22 cellular contexts compared by ENCODE assay signal in genomic region chr1:177907000-177907399, GRCh38.
DNase-seq lines count a peak whose midpoint lies in the region; ATAC-seq, FAIRE-seq and TF ChIP-seq lines count a peak whose summit lies in the region.
"Had no signal": no experiment of that assay in that cellular context is flagged by ENCODE, and none has a peak within 500 bp of the region (broad histone marks: within the 10 kb centered on the region; RNA-seq: fewer than 3 reads in every experiment).

No MANE protein-coding gene starts in this region.

- H3K79me2 ChIP-seq in HepG2 (ENCODE audit: insufficient read depth, low read length) (no peaks in the 10 kb centered on the region), PC-9 (ENCODE audit: low read depth) (no peaks in the 10 kb centered on the region)

- CTCF ChIA-PET in HepG2 (lab: Yijun Ruan, JAX; ENCODE audit: low intra/inter-chr PET ratio, low total read pairs) (no interaction called here), RWPE1 (lab: Yijun Ruan, JAX) (no interaction called here), PC-9 (lab: Charles Lee) (no interaction called here)

- BruUV-seq in HepG2 (replicated peaks; lab: Mats Ljungman, UMichigan): no TSS peak
- no TSS peak for BruUV-seq in PC-9 (replicated peaks; lab: Mats Ljungman, UMichigan)

- TF ChIP-seq CTCF in HepG2 (CRISPR knock-in tag; IDR thresholded peaks at IDR 0.05) (no peak), right lobe of liver (IDR thresholded peaks at IDR 0.05) (no peak), RWPE1 (conservative IDR thresholded peaks at IDR 0.05; ENCODE audit: low read depth) (no peak), PC-9 (conservative IDR thresholded peaks at IDR 0.05) (no peak)

- in situ Hi-C loops in HepG2 (cut with HindIII; ENCODE audit: extremely low pct_ligation_motif_present, low pct_unique_long_range_greater_than_20kb): no loop called here

- TF ChIP-seq RAD21 in HepG2 (CRISPR knock-in tag; IDR thresholded peaks at IDR 0.05): no peak

- no peaks in the 10 kb centered on the region for H3K9me3 ChIP-seq in HepG2 (ENCODE audit: low read length)
- no peaks in the 10 kb centered on the region for H3K9me3 ChIP-seq in right lobe of liver
- H3K9me3 ChIP-seq in PC-9 (ENCODE audit: insufficient read depth, low read depth): no peaks in the 10 kb centered on the region
- H3K9me3 ChIP-seq: BE2C, SJSA1 had no signal

- 5% methylated on average over 5 of the region's 5 CpGs for WGBS in HepG2 (ENCODE audit: low lambda C conversion rate)
- WGBS in right lobe of liver (ENCODE audit: insufficient coverage, low coverage, low lambda C conversion rate, missing lambda C conversion rate): 73% methylated on average over 5 of the region's 5 CpGs

- no peak overlapping the region for H3K4me2 ChIP-seq in HepG2 (ENCODE audit: low read depth, low read length)
- no peak overlapping the region for H3K4me2 ChIP-seq in PC-9

- peaks cover 0 to 13% of the 10 kb centered on the region in 2 experiments; a peak in 4 of 5 replicates for H3K27me3 ChIP-seq in HepG2 (ENCODE audit: control insufficient read depth in 1 of 2, insufficient read depth in 2 of 2, low read length in 2 of 2)
- no peaks in the 10 kb centered on the region for H3K27me3 ChIP-seq in right lobe of liver
- peaks cover 27% of the 10 kb centered on the region for H3K27me3 ChIP-seq in PC-9 (ENCODE audit: insufficient read depth, low read depth)
- H3K27me3 ChIP-seq: BE2C, SJSA1 had no signal

- no peak for FAIRE-seq in HepG2 (lab: Jason Lieb, UNC)
- FAIRE-seq: GM12878, H54, K562 had no signal

- H4K20me1 ChIP-seq in HepG2 (ENCODE audit: insufficient read depth, low read length) (no peaks in the 10 kb centered on the region), PC-9 (ENCODE audit: insufficient read depth) (no peaks in the 10 kb centered on the region)

- TF ChIP-seq POLR2A in HepG2 (IDR thresholded peaks at IDR 0.05; ENCODE audit: insufficient read depth in 1 of 2, low read depth in 2 of 2, low read length in 2 of 2) (no peak), right lobe of liver (IDR thresholded peaks at IDR 0.05) (no peak), GM18505 (IDR thresholded peaks at IDR 0.05; ENCODE audit: borderline replicate concordance, extremely low read depth, insufficient read depth, insufficient read length) (no peak)

- no peaks in the 10 kb centered on the region for H3F3A ChIP-seq in PC-9 (ENCODE audit: insufficient read depth, low read depth)

- H3K9ac ChIP-seq in HepG2 (ENCODE audit: insufficient read depth, low read depth, low read length): no peak overlapping the region

- POLR2A ChIA-PET in HepG2 (lab: Yijun Ruan, JAX): no interaction called here
- POLR2A ChIA-PET in RWPE1 (lab: Yijun Ruan, JAX; ENCODE audit: low non-redundant PET): no interaction called here
- POLR2A ChIA-PET in PC-9 (lab: Charles Lee; ENCODE audit: unreplicated experiment): no interaction called here

- ATAC-seq in HepG2 (0 out of 3 replicates have a peak, but pooled peaks have one; percentile 25), right lobe of liver (no peak), GM18505 (IDR thresholded peaks at IDR 0.05; ENCODE audit: unreplicated experiment) (no peak)
- ATAC-seq: GM12878, K562, Panc1, Right ventricle myocardium inferior, T-helper 17 cell had no signal

- H3K4me3 ChIP-seq in HepG2 (replicated peaks in 1 of 3; ENCODE audit: insufficient read depth in 1 of 3, low read depth in 2 of 3, low read length in 3 of 3): no peak overlapping the region
- no peak overlapping the region for H3K4me3 ChIP-seq in right lobe of liver
- no peak overlapping the region for H3K4me3 ChIP-seq in PC-9
- H3K4me3 ChIP-seq: GM12878, K562, SJSA1 had no signal

- H3K9me2 ChIP-seq in PC-9 (ENCODE audit: insufficient read depth): no peaks in the 10 kb centered on the region

- H3K4me1 ChIP-seq in HepG2 (ENCODE audit: insufficient read depth, low read length) (peaks cover 7% of the 10 kb centered on the region), right lobe of liver (no peaks in the 10 kb centered on the region), PC-9 (replicated peaks; ENCODE audit: insufficient read depth) (no peaks in the 10 kb centered on the region)
- H3K4me1 ChIP-seq: BE2C, SJSA1 had no signal

- intact Hi-C loops in HepG2 (cut with micrococcal nuclease; ENCODE audit: unreplicated experiment) (no loop called here), right lobe of liver (cut with DNase I) (no loop called here), PC-9 (cut with micrococcal nuclease; ENCODE audit: unreplicated experiment) (no loop called here)

- H3K36me3 ChIP-seq in HepG2 (replicated peaks in 1 of 2; ENCODE audit: control insufficient read depth in 1 of 2, insufficient read depth in 2 of 2, low read length in 2 of 2) (no peaks in the 10 kb centered on the region), right lobe of liver (no peaks in the 10 kb centered on the region), PC-9 (ENCODE audit: low read depth) (no peaks in the 10 kb centered on the region)
- H3K36me3 ChIP-seq: BE2C, SJSA1 had no signal

- DNase-seq in HepG2 (ENCODE audit: low spot score): no peak
- DNase-seq in right lobe of liver: no peak
- peak; percentile 40 for DNase-seq in RWPE1 (ENCODE audit: low spot score)
- peak; percentile 46 for DNase-seq in epithelial cell of prostate (ENCODE audit: low read depth, low spot score)
- DNase-seq in PC-9: no peak
- no peak for DNase-seq in DMS53 (lab: John Stamatoyannopoulos, UW)
- DNase-seq in AG20443 (ENCODE audit: low spot score): no peak
- DNase-seq: BE2C, DND-41, NCI-H1092, NCI-H146, NCI-H2029, NCI-H2171, NCI-H446, T-helper 17 cell had no signal

- no peak overlapping the region for H3K27ac ChIP-seq in HepG2 (ENCODE audit: extremely low read length, insufficient read depth, low read length)
- H3K27ac ChIP-seq in right lobe of liver: no peak overlapping the region
- no peak overlapping the region for H3K27ac ChIP-seq in RWPE1
- no peak overlapping the region for H3K27ac ChIP-seq in epithelial cell of prostate
- no peak overlapping the region for H3K27ac ChIP-seq in PC-9
- H3K27ac ChIP-seq: SJSA1 had no signal

- TF ChIP-seq EP300 in HepG2 (IDR thresholded peaks at IDR 0.05; ENCODE audit: low read depth in 2 of 2, low read length in 2 of 2) (no peak), HepG2 (CRISPR knock-in tag; IDR thresholded peaks at IDR 0.05; ENCODE audit: borderline replicate concordance) (no peak)

- H2AFZ ChIP-seq in HepG2 (ENCODE audit: low read length) (no peak overlapping the region), PC-9 (no peak overlapping the region)

TF ChIP-seq in HepG2, 621 proteins besides CTCF, POLR2A, EP300 and RAD21:
- TF ChIP-seq MXD1 (CRISPR knock-in tag; IDR thresholded peaks at IDR 0.05) (no peak), NR2F6 (IDR thresholded peaks at IDR 0.05) (no peak), NR2F6 (CRISPR knock-in tag; IDR thresholded peaks at IDR 0.05) (no peak), THRA (CRISPR knock-in tag; IDR thresholded peaks at IDR 0.05; ENCODE audit: borderline replicate concordance) (no peak), NR0B2 (CRISPR knock-in tag; IDR thresholded peaks at IDR 0.05) (no peak), GABPA (IDR thresholded peaks at IDR 0.05; ENCODE audit: low read depth, low read length) (no peak), GABPA (CRISPR knock-in tag; IDR thresholded peaks at IDR 0.05; ENCODE audit: low read depth) (no peak), KDM1A (CRISPR knock-in tag; IDR thresholded peaks at IDR 0.05) (no peak), NFE2L2 (IDR thresholded peaks at IDR 0.05; ENCODE audit: low read length) (no peak), ZNF484 (CRISPR knock-in tag; IDR thresholded peaks at IDR 0.05; ENCODE audit: borderline replicate concordance, low read depth) (no peak), ZSCAN22 (CRISPR knock-in tag; IDR thresholded peaks at IDR 0.05) (no peak), PBX3 (CRISPR knock-in tag; IDR thresholded peaks at IDR 0.05; ENCODE audit: borderline replicate concordance) (no peak)

Comparison
In these comparisons a context has a peak if more than half of its experiments do, and no peak if none do; other contexts are left out.
1. DNase-seq: peak in RWPE1 (single experiment) and epithelial cell of prostate (single experiment); none in HepG2 (single experiment), right lobe of liver (0 of 3), PC-9 (0 of 2), DMS53 (single experiment) and AG20443 (single experiment).